Comparison of ENCODE assay signal across 9 cellular contexts in genomic region chr3:35639251-35640185, GRCh38. TPM values are rescaled to one million over a fixed set of nuclear protein-coding genes. Genes with fewer than 3 reads are reported as not detected.
DNase-seq lines count a peak whose midpoint lies in the region; ATAC-seq and TF ChIP-seq lines count a peak whose summit lies in the region.
"Had no signal": no experiment of that assay in that cellular context is flagged by ENCODE, and none has a peak within 500 bp of the region (broad histone marks: within the 10 kb centered on the region; RNA-seq: fewer than 3 reads in every experiment).

Gene ARPP21 (plus strand): TSS chr3:35639525. CDS start chr3:35681752, 42,227 bp downstream.

- H3K4me3 ChIP-seq in foreskin fibroblast (ENCODE audit: low read depth in 1 of 2, low read length in 2 of 2) = peak within 1 kb of the TSS in 1 of 2 donors; percentile 13
- no peak within 1 kb of the TSS for H3K4me3 ChIP-seq in uterus

- intact Hi-C loops in uterus (cut with DNase I; ENCODE audit: low total_unique reads) = no loop called here

- peaks cover 4% of the 10 kb centered on the region for H3K4me1 Mint-ChIP-seq in T-helper 2 cell treated with Interferon-gamma antibody and Interleukin-4, amounts not matched to agents 5 μg/mL and 100 μg/mL, for 36 hours (ENCODE audit: low read depth)
- H3K4me1 Mint-ChIP-seq in nephron = peaks cover 9% of the 10 kb centered on the region

- TF ChIP-seq CTCF in foreskin fibroblast (IDR thresholded peaks at IDR 0.05; ENCODE audit: low read depth, low read length) (no peak), nephron (IDR thresholded peaks at IDR 0.05; ENCODE audit: unreplicated experiment in 3 of 3) (no peak), uterus (IDR thresholded peaks at IDR 0.05) (no peak)

- H3K27ac Mint-ChIP-seq in T-helper 2 cell treated with Interferon-gamma antibody and Interleukin-4, amounts not matched to agents 5 μg/mL and 100 μg/mL, for 36 hours = no peak within 1 kb of the TSS
- H3K27ac Mint-ChIP-seq in nephron = peak within 1 kb of the TSS; percentile 86 to 89 (median 89)

- H3K9me3 ChIP-seq in uterus = no peaks in the 10 kb centered on the region

- H3K27ac ChIP-seq in uterus = no peak within 1 kb of the TSS
- H3K27ac ChIP-seq: HL-60 had no signal

- DNase-seq in CD1c-positive myeloid dendritic cell (ENCODE audit: extremely low spot score) (peak; percentile 12), foreskin fibroblast (peak; percentile 7 to 51), uterus (no peak), NCI-H1436 treated with DMSO at 0.1 percent for 48 hours (lab: John Stamatoyannopoulos, UW) (no peak)
- DNase-seq in T-helper 2 cell treated with Interferon-gamma antibody and Interleukin-4, amounts not matched to agents 5 μg/mL and 100 μg/mL, for 36 hours (ENCODE audit: low spot score) = peak; percentile 9
- DNase-seq in activated effector memory CD4-positive, alpha-beta T cell treated with Interleukin-2 at 50 U/mL for 16 hours = no peak

- peaks cover 40% of the 10 kb centered on the region for H3K27me3 Mint-ChIP-seq in T-helper 2 cell treated with Interferon-gamma antibody and Interleukin-4, amounts not matched to agents 5 μg/mL and 100 μg/mL, for 36 hours (ENCODE audit: low read depth)
- peaks cover 57% of the 10 kb centered on the region for H3K27me3 Mint-ChIP-seq in nephron (ENCODE audit: low read depth)

- H3K36me3 Mint-ChIP-seq in T-helper 2 cell treated with Interferon-gamma antibody and Interleukin-4, amounts not matched to agents 5 μg/mL and 100 μg/mL, for 36 hours (ENCODE audit: low read depth) = no peaks in the 10 kb centered on the region
- H3K36me3 Mint-ChIP-seq in nephron (ENCODE audit: low read depth) = no peaks in the 10 kb centered on the region

- peak within 1 kb of the TSS; percentile 67 for H3K4me3 Mint-ChIP-seq in T-helper 2 cell treated with Interferon-gamma antibody and Interleukin-4, amounts not matched to agents 5 μg/mL and 100 μg/mL, for 36 hours
- peak within 1 kb of the TSS; percentile 93 to 97 (median 96) for H3K4me3 Mint-ChIP-seq in nephron

- H3K36me3 ChIP-seq in uterus = no peaks in the 10 kb centered on the region

- TF ChIP-seq POLR2A in uterus (IDR thresholded peaks at IDR 0.05) = no peak

- peak; percentile 39 for ATAC-seq in GM21360 (IDR thresholded peaks at IDR 0.05; ENCODE audit: unreplicated experiment)

- no peaks in the 10 kb centered on the region for H3K9me3 Mint-ChIP-seq in T-helper 2 cell treated with Interferon-gamma antibody and Interleukin-4, amounts not matched to agents 5 μg/mL and 100 μg/mL, for 36 hours
- no peaks in the 10 kb centered on the region for H3K9me3 Mint-ChIP-seq in nephron

- H3K27me3 ChIP-seq in uterus = peaks cover 0 to 18% of the 10 kb centered on the region in 2 donors

- H3K4me1 ChIP-seq in uterus = no peaks in the 10 kb centered on the region

RNA-seq across cellular contexts. Expression of gene ARPP21, which starts in this region (rescaled TPM):
- total RNA-seq in uterus = 1 to 10 TPM in 1 of 4 donors, not detected in 3; 1.2 TPM

Comparison
In these comparisons a context has a peak if more than half of its experiments do, and no peak if none do; other contexts are left out.
1. DNase-seq: peak in CD1c-positive myeloid dendritic cell (single experiment), T-helper 2 cell treated with Interferon-gamma antibody and Interleukin-4, amounts not matched to agents 5 μg/mL and 100 μg/mL, for 36 hours (single experiment) and foreskin fibroblast (2 of 2); none in uterus (0 of 2), NCI-H1436 treated with DMSO at 0.1 percent for 48 hours (single experiment) and activated effector memory CD4-positive, alpha-beta T cell treated with Interleukin-2 at 50 U/mL for 16 hours (single experiment).